1 cellular context compared by ENCODE assay signal in the genomic region with DNA sequence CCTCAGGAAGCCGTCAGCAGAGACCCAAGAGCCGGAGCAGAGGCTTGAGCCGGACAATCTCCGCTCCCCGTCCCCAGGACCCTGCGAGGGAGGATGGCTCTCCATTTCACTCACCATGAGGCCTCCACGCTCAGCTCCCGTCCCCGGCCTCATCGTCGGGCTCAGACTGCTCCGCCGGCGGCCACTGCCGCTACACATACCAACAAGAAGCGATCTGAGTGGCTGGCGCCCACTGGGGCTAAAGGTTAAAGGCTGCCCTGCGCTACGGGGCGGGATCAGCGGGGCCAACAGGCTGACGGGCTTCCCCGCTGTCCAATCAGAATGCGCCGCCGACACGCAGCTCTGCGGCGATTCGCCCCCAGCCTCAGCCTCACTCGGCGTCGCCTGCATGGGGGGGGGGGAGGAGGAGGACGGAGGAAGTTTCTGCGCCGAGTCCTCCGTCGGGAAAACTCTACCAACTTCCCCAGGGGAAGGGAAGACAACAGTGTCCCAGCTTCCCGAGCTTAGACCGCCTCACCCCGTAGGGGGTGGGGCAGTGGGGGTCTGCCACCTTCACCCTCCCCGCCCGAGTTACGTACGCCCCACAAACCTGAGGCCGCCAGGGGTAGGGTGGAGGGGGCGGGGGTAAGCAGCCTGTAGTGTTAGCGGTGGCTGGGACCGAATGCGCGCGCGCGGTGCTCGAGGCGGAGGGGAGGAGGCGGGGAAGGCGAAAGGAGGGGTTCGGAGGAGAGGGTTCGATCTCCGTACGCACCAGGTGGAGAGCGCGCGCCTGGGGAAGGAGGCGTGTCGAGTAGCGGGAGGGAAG.
A peak's percentile ranks its signal among the peaks of the same experiment; 100 is the strongest.
TF ChIP-seq lines count a peak whose summit lies in the region.

A gene (minus strand): TSS at position 220 of the 805 bp plus-strand sequence. CDS start 22 bp downstream, at position 198.

TF ChIP-seq in HepG2, 621 proteins besides CTCF, POLR2A, EP300 and RAD21 (continued from another document and continues in another):
- TF ChIP-seq, protein P1, sequence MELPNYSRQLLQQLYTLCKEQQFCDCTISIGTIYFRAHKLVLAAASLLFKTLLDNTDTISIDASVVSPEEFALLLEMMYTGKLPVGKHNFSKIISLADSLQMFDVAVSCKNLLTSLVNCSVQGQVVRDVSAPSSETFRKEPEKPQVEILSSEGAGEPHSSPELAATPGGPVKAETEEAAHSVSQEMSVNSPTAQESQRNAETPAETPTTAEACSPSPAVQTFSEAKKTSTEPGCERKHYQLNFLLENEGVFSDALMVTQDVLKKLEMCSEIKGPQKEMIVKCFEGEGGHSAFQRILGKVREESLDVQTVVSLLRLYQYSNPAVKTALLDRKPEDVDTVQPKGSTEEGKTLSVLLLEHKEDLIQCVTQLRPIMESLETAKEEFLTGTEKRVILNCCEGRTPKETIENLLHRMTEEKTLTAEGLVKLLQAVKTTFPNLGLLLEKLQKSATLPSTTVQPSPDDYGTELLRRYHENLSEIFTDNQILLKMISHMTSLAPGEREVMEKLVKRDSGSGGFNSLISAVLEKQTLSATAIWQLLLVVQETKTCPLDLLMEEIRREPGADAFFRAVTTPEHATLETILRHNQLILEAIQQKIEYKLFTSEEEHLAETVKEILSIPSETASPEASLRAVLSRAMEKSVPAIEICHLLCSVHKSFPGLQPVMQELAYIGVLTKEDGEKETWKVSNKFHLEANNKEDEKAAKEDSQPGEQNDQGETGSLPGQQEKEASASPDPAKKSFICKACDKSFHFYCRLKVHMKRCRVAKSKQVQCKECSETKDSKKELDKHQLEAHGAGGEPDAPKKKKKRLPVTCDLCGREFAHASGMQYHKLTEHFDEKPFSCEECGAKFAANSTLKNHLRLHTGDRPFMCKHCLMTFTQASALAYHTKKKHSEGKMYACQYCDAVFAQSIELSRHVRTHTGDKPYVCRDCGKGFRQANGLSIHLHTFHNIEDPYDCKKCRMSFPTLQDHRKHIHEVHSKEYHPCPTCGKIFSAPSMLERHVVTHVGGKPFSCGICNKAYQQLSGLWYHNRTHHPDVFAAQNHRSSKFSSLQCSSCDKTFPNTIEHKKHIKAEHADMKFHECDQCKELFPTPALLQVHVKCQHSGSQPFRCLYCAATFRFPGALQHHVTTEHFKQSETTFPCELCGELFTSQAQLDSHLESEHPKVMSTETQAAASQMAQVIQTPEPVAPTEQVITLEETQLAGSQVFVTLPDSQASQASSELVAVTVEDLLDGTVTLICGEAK (IDR thresholded peaks at IDR 0.05) = no peak
- TF ChIP-seq, protein P1 (CRISPR knock-in tag; IDR thresholded peaks at IDR 0.05) = peak; percentile 28; the same call in 1 of the 2 replicates
- TF ChIP-seq, protein P2, sequence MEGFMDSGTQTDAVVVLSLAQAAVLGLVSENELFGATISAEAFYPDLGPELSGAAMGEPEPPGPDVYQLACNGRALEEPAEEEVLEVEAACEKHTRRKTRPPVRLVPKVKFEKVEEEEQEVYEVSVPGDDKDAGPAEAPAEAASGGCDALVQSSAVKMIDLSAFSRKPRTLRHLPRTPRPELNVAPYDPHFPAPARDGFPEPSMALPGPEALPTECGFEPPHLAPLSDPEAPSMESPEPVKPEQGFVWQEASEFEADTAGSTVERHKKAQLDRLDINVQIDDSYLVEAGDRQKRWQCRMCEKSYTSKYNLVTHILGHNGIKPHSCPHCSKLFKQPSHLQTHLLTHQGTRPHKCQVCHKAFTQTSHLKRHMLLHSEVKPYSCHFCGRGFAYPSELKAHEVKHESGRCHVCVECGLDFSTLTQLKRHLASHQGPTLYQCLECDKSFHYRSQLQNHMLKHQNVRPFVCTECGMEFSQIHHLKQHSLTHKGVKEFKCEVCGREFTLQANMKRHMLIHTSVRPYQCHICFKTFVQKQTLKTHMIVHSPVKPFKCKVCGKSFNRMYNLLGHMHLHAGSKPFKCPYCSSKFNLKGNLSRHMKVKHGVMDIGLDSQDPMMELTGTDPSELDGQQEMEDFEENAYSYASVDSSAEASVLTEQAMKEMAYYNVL (CRISPR knock-in tag; IDR thresholded peaks at IDR 0.05; ENCODE audit: borderline replicate concordance) = peak; percentile 85; the same call in 1 of the 2 replicates
- TF ChIP-seq ZNF776 (CRISPR knock-in tag; IDR thresholded peaks at IDR 0.05) (no peak; the same call in 1 of the 2 replicates), ZBTB38 (CRISPR knock-in tag; IDR thresholded peaks at IDR 0.05) (peak; percentile 77), TAF15 (IDR thresholded peaks at IDR 0.05; ENCODE audit: low read depth, low read length, poor library complexity, severe bottlenecking) (peak; percentile 92), NFYC (CRISPR knock-in tag; IDR thresholded peaks at IDR 0.05) (peak; percentile 98), ZNF644 (CRISPR knock-in tag; IDR thresholded peaks at IDR 0.05; ENCODE audit: low read depth) (no peak), GABPA (IDR thresholded peaks at IDR 0.05; ENCODE audit: low read depth, low read length) (peak; percentile 40), GABPA (CRISPR knock-in tag; IDR thresholded peaks at IDR 0.05; ENCODE audit: low read depth) (peak; percentile 79), KDM5A (IDR thresholded peaks at IDR 0.05; ENCODE audit: borderline replicate concordance, low read length) (peak; percentile 97), ZNF878 (CRISPR knock-in tag; IDR thresholded peaks at IDR 0.05) (no peak; the same call in 1 of the 2 replicates), FOXM1 (CRISPR knock-in tag; IDR thresholded peaks at IDR 0.05) (no peak), TEAD3 (CRISPR knock-in tag; optimal IDR thresholded peaks at IDR 0.05; ENCODE audit: borderline replicate concordance) (no peak), TCF7 (IDR thresholded peaks at IDR 0.05; ENCODE audit: low read depth) (no peak; the same call in 1 of the 2 replicates), ZC3H4 (CRISPR knock-in tag; IDR thresholded peaks at IDR 0.05; ENCODE audit: borderline replicate concordance) (peak; percentile 83), ZNF737 (CRISPR knock-in tag; IDR thresholded peaks at IDR 0.05; ENCODE audit: borderline replicate concordance) (no peak), ZSCAN22 (CRISPR knock-in tag; IDR thresholded peaks at IDR 0.05) (no peak), ZMYM4 (CRISPR knock-in tag; IDR thresholded peaks at IDR 0.05) (peak; percentile 94), ZSCAN25 (CRISPR knock-in tag; IDR thresholded peaks at IDR 0.05) (peak; percentile 92), MEF2D (CRISPR knock-in tag; IDR thresholded peaks at IDR 0.05) (peak; percentile 72; the same call in 1 of the 2 replicates), FOXA3 (CRISPR knock-in tag; IDR thresholded peaks at IDR 0.05) (peak; percentile 49), FLYWCH1 (CRISPR knock-in tag; IDR thresholded peaks at IDR 0.05) (no peak), NFATC3 (CRISPR knock-in tag; IDR thresholded peaks at IDR 0.05) (peak; percentile 68; the same call in 1 of the 2 replicates), CHCHD3 (CRISPR knock-in tag; IDR thresholded peaks at IDR 0.05) (no peak; the same call in 1 of the 2 replicates), ZNF143 (CRISPR knock-in tag; IDR thresholded peaks at IDR 0.05) (0 out of 2 replicates have a peak, but pooled peaks have one; percentile 62), YEATS2 (CRISPR knock-in tag; IDR thresholded peaks at IDR 0.05; ENCODE audit: borderline replicate concordance) (peak; percentile 92), KLF15 (CRISPR knock-in tag; IDR thresholded peaks at IDR 0.05; ENCODE audit: borderline replicate concordance) (0 out of 2 replicates have a peak, but pooled peaks have one; percentile 22), CBX5 (CRISPR knock-in tag; IDR thresholded peaks at IDR 0.05; ENCODE audit: borderline replicate concordance) (no peak)
- TF ChIP-seq, protein P3, sequence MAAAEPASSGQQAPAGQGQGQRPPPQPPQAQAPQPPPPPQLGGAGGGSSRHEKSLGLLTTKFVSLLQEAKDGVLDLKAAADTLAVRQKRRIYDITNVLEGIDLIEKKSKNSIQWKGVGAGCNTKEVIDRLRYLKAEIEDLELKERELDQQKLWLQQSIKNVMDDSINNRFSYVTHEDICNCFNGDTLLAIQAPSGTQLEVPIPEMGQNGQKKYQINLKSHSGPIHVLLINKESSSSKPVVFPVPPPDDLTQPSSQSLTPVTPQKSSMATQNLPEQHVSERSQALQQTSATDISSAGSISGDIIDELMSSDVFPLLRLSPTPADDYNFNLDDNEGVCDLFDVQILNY (CRISPR knock-in tag; conservative IDR thresholded peaks at IDR 0.05) = no peak
- TF ChIP-seq, protein P4, sequence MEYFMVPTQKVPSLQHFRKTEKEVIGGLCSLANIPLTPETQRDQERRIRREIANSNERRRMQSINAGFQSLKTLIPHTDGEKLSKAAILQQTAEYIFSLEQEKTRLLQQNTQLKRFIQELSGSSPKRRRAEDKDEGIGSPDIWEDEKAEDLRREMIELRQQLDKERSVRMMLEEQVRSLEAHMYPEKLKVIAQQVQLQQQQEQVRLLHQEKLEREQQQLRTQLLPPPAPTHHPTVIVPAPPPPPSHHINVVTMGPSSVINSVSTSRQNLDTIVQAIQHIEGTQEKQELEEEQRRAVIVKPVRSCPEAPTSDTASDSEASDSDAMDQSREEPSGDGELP (IDR thresholded peaks at IDR 0.05; ENCODE audit: borderline replicate concordance, low read depth) = peak; percentile 66; the same call in 1 of the 2 replicates
- TF ChIP-seq, protein P5, sequence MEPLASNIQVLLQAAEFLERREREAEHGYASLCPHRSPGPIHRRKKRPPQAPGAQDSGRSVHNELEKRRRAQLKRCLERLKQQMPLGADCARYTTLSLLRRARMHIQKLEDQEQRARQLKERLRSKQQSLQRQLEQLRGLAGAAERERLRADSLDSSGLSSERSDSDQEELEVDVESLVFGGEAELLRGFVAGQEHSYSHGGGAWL (CRISPR knock-in tag; IDR thresholded peaks at IDR 0.05) = peak; percentile 32; the same call in 1 of the 2 replicates
- TF ChIP-seq, protein P6, sequence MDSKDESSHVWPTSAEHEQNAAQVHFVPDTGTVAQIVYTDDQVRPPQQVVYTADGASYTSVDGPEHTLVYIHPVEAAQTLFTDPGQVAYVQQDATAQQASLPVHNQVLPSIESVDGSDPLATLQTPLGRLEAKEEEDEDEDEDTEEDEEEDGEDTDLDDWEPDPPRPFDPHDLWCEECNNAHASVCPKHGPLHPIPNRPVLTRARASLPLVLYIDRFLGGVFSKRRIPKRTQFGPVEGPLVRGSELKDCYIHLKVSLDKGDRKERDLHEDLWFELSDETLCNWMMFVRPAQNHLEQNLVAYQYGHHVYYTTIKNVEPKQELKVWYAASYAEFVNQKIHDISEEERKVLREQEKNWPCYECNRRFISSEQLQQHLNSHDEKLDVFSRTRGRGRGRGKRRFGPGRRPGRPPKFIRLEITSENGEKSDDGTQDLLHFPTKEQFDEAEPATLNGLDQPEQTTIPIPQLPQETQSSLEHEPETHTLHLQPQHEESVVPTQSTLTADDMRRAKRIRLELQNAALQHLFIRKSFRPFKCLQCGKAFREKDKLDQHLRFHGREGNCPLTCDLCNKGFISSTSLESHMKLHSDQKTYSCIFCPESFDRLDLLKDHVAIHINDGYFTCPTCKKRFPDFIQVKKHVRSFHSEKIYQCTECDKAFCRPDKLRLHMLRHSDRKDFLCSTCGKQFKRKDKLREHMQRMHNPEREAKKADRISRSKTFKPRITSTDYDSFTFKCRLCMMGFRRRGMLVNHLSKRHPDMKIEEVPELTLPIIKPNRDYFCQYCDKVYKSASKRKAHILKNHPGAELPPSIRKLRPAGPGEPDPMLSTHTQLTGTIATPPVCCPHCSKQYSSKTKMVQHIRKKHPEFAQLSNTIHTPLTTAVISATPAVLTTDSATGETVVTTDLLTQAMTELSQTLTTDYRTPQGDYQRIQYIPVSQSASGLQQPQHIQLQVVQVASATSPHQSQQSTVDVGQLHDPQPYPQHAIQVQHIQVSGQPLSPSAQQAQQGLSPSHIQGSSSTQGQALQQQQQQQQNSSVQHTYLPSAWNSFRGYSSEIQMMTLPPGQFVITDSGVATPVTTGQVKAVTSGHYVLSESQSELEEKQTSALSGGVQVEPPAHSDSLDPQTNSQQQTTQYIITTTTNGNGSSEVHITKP (CRISPR knock-in tag; IDR thresholded peaks at IDR 0.05; ENCODE audit: low read depth) = peak; percentile 50; the same call in 1 of the 2 replicates
- TF ChIP-seq, protein P7, sequence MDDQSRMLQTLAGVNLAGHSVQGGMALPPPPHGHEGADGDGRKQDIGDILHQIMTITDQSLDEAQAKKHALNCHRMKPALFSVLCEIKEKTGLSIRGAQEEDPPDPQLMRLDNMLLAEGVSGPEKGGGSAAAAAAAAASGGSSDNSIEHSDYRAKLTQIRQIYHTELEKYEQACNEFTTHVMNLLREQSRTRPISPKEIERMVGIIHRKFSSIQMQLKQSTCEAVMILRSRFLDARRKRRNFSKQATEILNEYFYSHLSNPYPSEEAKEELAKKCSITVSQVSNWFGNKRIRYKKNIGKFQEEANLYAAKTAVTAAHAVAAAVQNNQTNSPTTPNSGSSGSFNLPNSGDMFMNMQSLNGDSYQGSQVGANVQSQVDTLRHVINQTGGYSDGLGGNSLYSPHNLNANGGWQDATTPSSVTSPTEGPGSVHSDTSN (CRISPR knock-in tag; IDR thresholded peaks at IDR 0.05; ENCODE audit: borderline replicate concordance) = no peak
- TF ChIP-seq, protein P8, sequence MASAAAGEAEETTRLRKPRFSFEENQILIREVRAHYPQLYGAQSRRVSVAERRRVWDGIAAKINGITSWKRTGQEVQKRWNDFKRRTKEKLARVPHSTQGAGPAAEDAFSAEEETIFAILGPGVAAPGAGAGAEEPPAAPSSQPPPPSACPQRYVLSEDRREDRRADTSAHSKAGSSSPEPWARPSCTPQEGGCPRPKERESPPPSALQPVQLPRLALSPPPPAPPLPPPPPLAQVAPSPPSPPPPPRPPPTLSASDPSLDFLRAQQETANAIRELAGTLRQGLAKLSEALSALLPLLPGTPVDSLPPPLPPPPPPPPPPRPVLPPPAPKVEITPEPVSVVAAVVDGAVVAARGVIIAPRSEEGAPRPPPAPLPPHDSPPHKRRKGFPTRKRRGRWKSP (CRISPR knock-in tag; IDR thresholded peaks at IDR 0.05) = peak; percentile 74
- TF ChIP-seq, protein P9, sequence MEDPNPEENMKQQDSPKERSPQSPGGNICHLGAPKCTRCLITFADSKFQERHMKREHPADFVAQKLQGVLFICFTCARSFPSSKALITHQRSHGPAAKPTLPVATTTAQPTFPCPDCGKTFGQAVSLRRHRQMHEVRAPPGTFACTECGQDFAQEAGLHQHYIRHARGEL (CRISPR knock-in tag; IDR thresholded peaks at IDR 0.05) = no peak
